Comparison of ENCODE assay signal across 10 cellular contexts in the genomic region with DNA sequence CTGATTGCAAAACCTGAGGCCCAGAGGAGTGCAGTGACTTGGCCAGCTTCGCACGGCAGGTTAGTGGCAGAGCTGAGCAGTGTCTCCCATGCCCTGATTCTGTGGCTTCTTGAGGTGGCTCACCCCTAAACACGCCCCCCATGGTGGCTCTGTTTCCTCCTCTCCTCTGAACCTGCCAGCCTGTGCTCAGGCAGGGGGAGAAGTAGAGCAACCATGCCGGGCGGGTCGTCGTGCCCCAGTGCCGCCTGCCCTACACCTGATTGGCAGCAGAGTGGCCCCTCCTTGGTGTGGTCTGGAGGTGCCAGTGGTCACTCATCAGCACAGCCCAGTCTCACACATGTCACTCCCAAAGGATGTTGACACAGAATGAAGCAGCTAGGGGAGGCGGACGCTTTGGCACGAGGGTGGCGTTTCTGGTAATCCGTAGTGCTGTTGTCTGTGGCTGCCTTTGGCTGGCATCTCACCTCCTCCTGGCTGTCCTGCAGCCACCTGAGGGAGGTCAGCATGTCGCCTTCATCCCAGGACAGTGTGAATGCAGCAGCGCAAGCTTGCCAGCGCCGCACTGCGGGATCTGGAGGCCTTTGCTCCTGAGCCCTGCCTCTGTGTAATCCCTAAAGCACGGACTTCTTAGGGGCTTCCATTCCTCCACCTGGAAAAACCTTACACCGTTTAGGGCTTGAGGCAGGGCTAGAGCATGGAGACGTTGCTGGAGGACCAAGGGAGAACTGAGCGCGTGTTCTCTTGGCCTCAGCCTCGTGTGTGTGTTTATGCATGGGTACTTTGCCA.
DNase-seq lines count a peak whose midpoint lies in the region; ATAC-seq and TF ChIP-seq lines count a peak whose summit lies in the region.
"Had no signal": no experiment of that assay in that cellular context is flagged by ENCODE, and none has a peak within 500 bp of the region (broad histone marks: within the 10 kb centered on the region; RNA-seq: fewer than 3 reads in every experiment).

No MANE protein-coding gene starts in this region.

- peaks cover 99% of the 10 kb centered on the region for H3K4me1 ChIP-seq in mononuclear cell (ENCODE audit: insufficient read depth, low read length)
- peaks cover 24 to 50% of the 10 kb centered on the region in 2 donors for H3K4me1 ChIP-seq in uterus

- peak; percentile 40 for DNase-seq in stimulated activated CD4-positive, alpha-beta T cell treated with anti-CD3 and anti-CD28 coated beads, Interleukin-4, amount 100 ng/mL, for 1 hour
- DNase-seq in stimulated activated CD4-positive, alpha-beta T cell treated with anti-CD3 and anti-CD28 coated beads, Interleukin-12 subunit alpha, Interleukin-12 subunit beta, amount 100 ng/mL, for 4 hours: no peak
- no peak for DNase-seq in activated naive CD8-positive, alpha-beta T cell treated with anti-CD3 and anti-CD28 coated beads for 36 hours
- DNase-seq in uterus (no peak), DMS79 treated with DMSO at 0.1 percent for 48 hours (lab: John Stamatoyannopoulos, UW) (no peak)
- DNase-seq: aorta, NCI-H1048 had no signal

- H3K4me3 ChIP-seq in mononuclear cell (ENCODE audit: low read length): peak overlapping the region; percentile 24
- no peak overlapping the region for H3K4me3 ChIP-seq in uterus

- no peak for TF ChIP-seq POLR2A in uterus (IDR thresholded peaks at IDR 0.05)

- intact Hi-C loops in uterus (cut with DNase I; ENCODE audit: low total_unique reads): no loop called here

- no peaks in the 10 kb centered on the region for H3K9me3 ChIP-seq in mononuclear cell (ENCODE audit: low read depth, low read length)
- H3K9me3 ChIP-seq in uterus: no peaks in the 10 kb centered on the region

- peaks cover 80% of the 10 kb centered on the region for H3K4me1 Mint-ChIP-seq in activated naive CD8-positive, alpha-beta T cell treated with anti-CD3 and anti-CD28 coated beads for 36 hours

- no peaks in the 10 kb centered on the region for H3K9me3 Mint-ChIP-seq in activated naive CD8-positive, alpha-beta T cell treated with anti-CD3 and anti-CD28 coated beads for 36 hours

- H3K36me3 Mint-ChIP-seq in activated naive CD8-positive, alpha-beta T cell treated with anti-CD3 and anti-CD28 coated beads for 36 hours: peaks cover 10% of the 10 kb centered on the region

- H3K27ac Mint-ChIP-seq in activated naive CD8-positive, alpha-beta T cell treated with anti-CD3 and anti-CD28 coated beads for 36 hours: peak overlapping the region; percentile 97

- TF ChIP-seq CTCF in uterus (IDR thresholded peaks at IDR 0.05): no peak

- peak overlapping the region; percentile 92 for H3K4me3 Mint-ChIP-seq in activated naive CD8-positive, alpha-beta T cell treated with anti-CD3 and anti-CD28 coated beads for 36 hours

- H3K36me3 ChIP-seq in uterus: no peaks in the 10 kb centered on the region

- H3K27me3 Mint-ChIP-seq in activated naive CD8-positive, alpha-beta T cell treated with anti-CD3 and anti-CD28 coated beads for 36 hours: no peaks in the 10 kb centered on the region

- H3K27ac ChIP-seq in uterus: peak overlapping the region; percentile 41 to 71

- ATAC-seq in HG03432 (IDR thresholded peaks at IDR 0.05; ENCODE audit: unreplicated experiment) (no peak), GM21717 (IDR thresholded peaks at IDR 0.05; ENCODE audit: unreplicated experiment) (no peak)

- H3K27me3 ChIP-seq in mononuclear cell (ENCODE audit: insufficient read depth, low read length) (no peaks in the 10 kb centered on the region), uterus (no peaks in the 10 kb centered on the region)
